In the genomic region with DNA sequence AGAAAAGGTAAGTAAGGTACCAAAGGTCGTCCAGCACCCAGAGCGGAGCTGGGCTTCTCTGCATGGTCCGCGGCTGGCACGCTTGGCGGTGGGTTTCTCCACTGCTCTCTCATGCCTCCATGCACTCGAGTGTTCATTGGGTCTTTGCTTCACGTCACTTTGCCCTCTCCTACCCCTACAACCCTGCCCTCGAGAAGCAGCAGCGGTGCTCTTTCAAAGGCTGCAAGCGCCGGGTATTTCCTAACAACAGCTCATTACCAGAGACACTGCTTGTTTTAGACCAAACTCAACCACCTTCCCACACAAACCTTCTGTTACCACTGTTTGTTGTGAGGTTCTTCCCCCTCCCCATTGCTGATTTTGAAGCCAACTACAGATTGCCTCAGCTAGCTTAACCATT, we compare ENCODE assay signal across 22 cellular contexts. TPM values are rescaled to one million over a fixed set of nuclear protein-coding genes. Genes with fewer than 3 reads are reported as not detected.
DNase-seq lines count a peak whose midpoint lies in the region; ATAC-seq, FAIRE-seq and TF ChIP-seq lines count a peak whose summit lies in the region.
"Had no signal": no experiment of that assay in that cellular context is flagged by ENCODE, and none has a peak within 500 bp of the region (broad histone marks: within the 10 kb centered on the region; RNA-seq: fewer than 3 reads in every experiment).

No MANE protein-coding gene starts in this region.

- RAD21 ChIA-PET in GM12878 (lab: Charles Lee; ENCODE audit: unreplicated experiment) = interaction anchor here (0.8 to 2.6 kb wide), 13 partner anchors 18 to 345 kb away, joined by 3 to 25 read pairs (median 5); a partner anchor contains a TSS

- TF ChIP-seq POLR2A in GM12878 (IDR thresholded peaks at IDR 0.05; ENCODE audit: low read depth, low read length) (no peak), suprapubic skin (IDR thresholded peaks at IDR 0.05) (no peak)

- H3K4me2 ChIP-seq in GM12878 (ENCODE audit: control insufficient read depth, insufficient read depth) = peak overlapping the region; percentile 79; the same call in 1 of the 2 replicates
- H3K4me2 ChIP-seq: neural progenitor cell had no signal

- BruUV-seq in GM12878 (replicated peaks; lab: Mats Ljungman, UMichigan) = no TSS peak

- in situ Hi-C loops in GM12878 (cut with MboI) = no loop called here

- H3K79me2 ChIP-seq in GM12878 (ENCODE audit: control insufficient read depth, insufficient read depth, low read length) = peaks cover 30% of the 10 kb centered on the region

- TF ChIP-seq CTCF in GM20000 (IDR thresholded peaks at IDR 0.05; ENCODE audit: extremely low read depth, missing control alignments) (no peak), GM12878 (IDR thresholded peaks at IDR 0.05 in 2 of 3, conservative IDR thresholded peaks at IDR 0.05 in 1 of 3; ENCODE audit: control insufficient read depth in 2 of 3, extremely low read depth in 1 of 3, insufficient read depth in 1 of 3, low read depth in 3 of 3, low read length in 3 of 3) (no peak), suprapubic skin (IDR thresholded peaks at IDR 0.05) (no peak)

- H3K36me3 Mint-ChIP-seq in activated naive CD4-positive, alpha-beta T cell treated with anti-CD3 and anti-CD28 coated beads, Interleukin-2, amount 50 U/mL, for 24 hours = peaks cover 11% of the 10 kb centered on the region
- H3K36me3 Mint-ChIP-seq in activated naive CD4-positive, alpha-beta T cell treated with anti-CD3 and anti-CD28 coated beads, Interleukin-2, amount 10 ng/mL, durations not matched to agents 7 days and 5 days = peaks cover 14% of the 10 kb centered on the region

- POLR2A ChIA-PET in GM12878 (lab: Charles Lee) = interaction anchor here (0.6 to 3.2 kb wide), 10 partner anchors 10 to 93 kb away, joined by 3 to 26 read pairs (median 4); a partner anchor contains a TSS

- peaks cover 34% of the 10 kb centered on the region for H3K4me1 Mint-ChIP-seq in activated naive CD4-positive, alpha-beta T cell treated with anti-CD3 and anti-CD28 coated beads, Interleukin-2, amount 50 U/mL, for 24 hours
- H3K4me1 Mint-ChIP-seq in activated naive CD4-positive, alpha-beta T cell treated with anti-CD3 and anti-CD28 coated beads, Interleukin-2, amount 10 ng/mL, durations not matched to agents 7 days and 5 days = no peaks in the 10 kb centered on the region

- H3K4me1 ChIP-seq in GM12878 (ENCODE audit: control insufficient read depth, insufficient read depth, low read length) = peaks cover 65% of the 10 kb centered on the region
- peaks cover 26% of the 10 kb centered on the region for H3K4me1 ChIP-seq in suprapubic skin
- H3K4me1 ChIP-seq: Caco-2, neural progenitor cell had no signal

- no peak overlapping the region for H2AFZ ChIP-seq in GM12878 (ENCODE audit: control insufficient read depth, low read depth, low read length)
- H2AFZ ChIP-seq: neural progenitor cell had no signal

- ATAC-seq in GM12878 = peak; percentile 84
- no peak for ATAC-seq in HG03460 (IDR thresholded peaks at IDR 0.05; ENCODE audit: unreplicated experiment)
- ATAC-seq in HG03045 (IDR thresholded peaks at IDR 0.05; ENCODE audit: unreplicated experiment) = no peak
- ATAC-seq: right cardiac atrium had no signal

- H3K4me3 ChIP-seq in GM12878 (no peak overlapping the region; the same call in 1 of the 2 replicates), suprapubic skin (no peak overlapping the region)
- H3K4me3 ChIP-seq: lung, neural progenitor cell had no signal

- peak overlapping the region; percentile 65 for H3K27ac Mint-ChIP-seq in activated naive CD4-positive, alpha-beta T cell treated with anti-CD3 and anti-CD28 coated beads, Interleukin-2, amount 50 U/mL, for 24 hours
- H3K27ac Mint-ChIP-seq in activated naive CD4-positive, alpha-beta T cell treated with anti-CD3 and anti-CD28 coated beads, Interleukin-2, amount 10 ng/mL, durations not matched to agents 7 days and 5 days = no peak overlapping the region
- H3K27ac Mint-ChIP-seq: activated naive CD4-positive, alpha-beta T cell treated with anti-CD3 and anti-CD28 coated beads for 36 hours; HFFc6; neural progenitor cell had no signal

- under 1% methylated on average over 12 of the region's 12 CpGs for WGBS in GM12878 (ENCODE audit: insufficient coverage, insufficient replicate concordance, low lambda C conversion rate, missing lambda C conversion rate)
- 69% methylated on average over 12 of the region's 12 CpGs for WGBS in suprapubic skin

- no peaks in the 10 kb centered on the region; the same call in 1 of the 2 replicates for H4K20me1 ChIP-seq in GM12878 (ENCODE audit: control insufficient read depth, insufficient read depth)

- SMC1A ChIA-PET in GM12878 (lab: Charles Lee; ENCODE audit: uncharacterized antibody, unreplicated experiment) = interaction anchor here (0.8 to 4.7 kb wide), 9 partner anchors 10 to 1017 kb away, joined by 3 to 35 read pairs (median 5); a partner anchor contains a TSS

- CTCF ChIA-PET in activated naive CD4-positive, alpha-beta T cell treated with anti-CD3 and anti-CD28 coated beads, Interleukin-2, amount 10 ng/mL, durations not matched to agents 7 days and 5 days (lab: Charles Lee) = interaction anchor here (1.1 kb wide), 1 partner anchor 21 kb away, joined by 3 read pairs; a partner anchor contains a TSS
- CTCF ChIA-PET in GM12878 (lab: Yijun Ruan, JAX) = interaction anchor here (0.5 to 2.6 kb wide), 10 partner anchors 9 to 590 kb away, joined by 3 to 16 read pairs (median 6); a partner anchor contains a TSS

- no peaks in the 10 kb centered on the region for H3K27me3 Mint-ChIP-seq in activated naive CD4-positive, alpha-beta T cell treated with anti-CD3 and anti-CD28 coated beads, Interleukin-2, amount 50 U/mL, for 24 hours
- peaks cover 4% of the 10 kb centered on the region for H3K27me3 Mint-ChIP-seq in activated naive CD4-positive, alpha-beta T cell treated with anti-CD3 and anti-CD28 coated beads, Interleukin-2, amount 10 ng/mL, durations not matched to agents 7 days and 5 days

- H3K9ac ChIP-seq in GM12878 (ENCODE audit: control insufficient read depth, insufficient read depth, low read length) = peak overlapping the region; percentile 42; the same call in 1 of the 2 replicates
- H3K9ac ChIP-seq: neural progenitor cell had no signal

- H3K9me3 ChIP-seq in GM12878 (replicated peaks; ENCODE audit: control insufficient read depth, insufficient read depth, low read length) (no peaks in the 10 kb centered on the region), suprapubic skin (no peaks in the 10 kb centered on the region)
- H3K9me3 ChIP-seq: Caco-2 had no signal

- no peaks in the 10 kb centered on the region for H3K27me3 ChIP-seq in GM12878 (replicated peaks in 1 of 2; ENCODE audit: control insufficient read depth in 2 of 2, insufficient read depth in 2 of 2, low read length in 1 of 2)
- no peaks in the 10 kb centered on the region for H3K27me3 ChIP-seq in suprapubic skin
- H3K27me3 ChIP-seq: neural progenitor cell had no signal

- peak; percentile 13 for FAIRE-seq in GM12878 (lab: Jason Lieb, UNC)
- FAIRE-seq: endometrium, frontal cortex, G401.6 had no signal

- no peak for TF ChIP-seq RAD21 in GM12878 (IDR thresholded peaks at IDR 0.05; ENCODE audit: insufficient read depth, low read depth, low read length)

- intact Hi-C loops in GM12878 (cut with micrococcal nuclease; ENCODE audit: unreplicated experiment) = loop anchor here (2.0 kb wide), 1 partner anchor 34 kb away; a partner anchor contains a TSS

- H3K27ac ChIP-seq in GM12878 (ENCODE audit: control insufficient read depth, insufficient read depth) (peak overlapping the region; percentile 91), suprapubic skin (peak overlapping the region; percentile 60)
- H3K27ac ChIP-seq: neural progenitor cell had no signal

- DNase-seq in activated naive CD4-positive, alpha-beta T cell treated with anti-CD3 and anti-CD28 coated beads, Interleukin-2, amount 10 ng/mL, durations not matched to agents 7 days and 5 days = no peak
- DNase-seq in GM20000 (ENCODE audit: low spot score) = peak; percentile 58
- DNase-seq in GM12878 (ENCODE audit: low read depth, low spot score) = peak; percentile 81
- DNase-seq in suprapubic skin (ENCODE audit: low spot score in 2 of 2) = no peak
- DNase-seq in stimulated activated CD4-positive, alpha-beta T cell treated with anti-CD3 and anti-CD28 coated beads, Interleukin-4, amount 100 ng/mL, for 4 hours = no peak
- DNase-seq: activated CD4-positive, alpha-beta T cell treated with anti-CD3 and anti-CD28 coated beads, Interleukin-2, amount 50 U/mL, for 48 hours; activated naive CD4-positive, alpha-beta T cell treated with anti-CD3 and anti-CD28 coated beads for 36 hours; Caco-2; HFFc6; NCI-H1092; NCI-H2171; right cardiac atrium; Right ventricle myocardium superior; T-helper 9 cell had no signal

- peaks cover 0 to 14% of the 10 kb centered on the region in 2 experiments; a peak in 3 of 4 replicates for H3K36me3 ChIP-seq in GM12878 (ENCODE audit: control insufficient read depth in 2 of 2, insufficient read depth in 2 of 2, low read length in 1 of 2)
- H3K36me3 ChIP-seq in suprapubic skin = peaks cover 24% of the 10 kb centered on the region
- H3K36me3 ChIP-seq: neural progenitor cell had no signal

- no peaks in the 10 kb centered on the region for H3K9me3 Mint-ChIP-seq in activated naive CD4-positive, alpha-beta T cell treated with anti-CD3 and anti-CD28 coated beads, Interleukin-2, amount 50 U/mL, for 24 hours
- H3K9me3 Mint-ChIP-seq in activated naive CD4-positive, alpha-beta T cell treated with anti-CD3 and anti-CD28 coated beads, Interleukin-2, amount 10 ng/mL, durations not matched to agents 7 days and 5 days = no peaks in the 10 kb centered on the region
- H3K9me3 Mint-ChIP-seq: activated naive CD4-positive, alpha-beta T cell treated with anti-CD3 and anti-CD28 coated beads for 36 hours; HFFc6; neural progenitor cell had no signal

- H3K4me3 Mint-ChIP-seq in activated naive CD4-positive, alpha-beta T cell treated with anti-CD3 and anti-CD28 coated beads, Interleukin-2, amount 50 U/mL, for 24 hours = no peak overlapping the region
- H3K4me3 Mint-ChIP-seq in activated naive CD4-positive, alpha-beta T cell treated with anti-CD3 and anti-CD28 coated beads, Interleukin-2, amount 10 ng/mL, durations not matched to agents 7 days and 5 days = no peak overlapping the region
- H3K4me3 Mint-ChIP-seq: activated naive CD4-positive, alpha-beta T cell treated with anti-CD3 and anti-CD28 coated beads for 36 hours; HFFc6; neural progenitor cell had no signal

- TF ChIP-seq EP300 in GM12878 (IDR thresholded peaks at IDR 0.05; ENCODE audit: borderline replicate concordance in 1 of 2, control insufficient read depth in 1 of 2, low read depth in 2 of 2, low read length in 2 of 2) = peak; percentile 59 to 79; a peak in 3 of 4 replicates
- no peak for TF ChIP-seq EP300 in suprapubic skin (IDR thresholded peaks at IDR 0.05)

RNA-seq across cellular contexts. Expression of a gene that starts 21.5 kb away (rescaled TPM):
- 16.0 and 16.2 TPM in 2 replicates for total RNA-seq in GM12878 (2013; cell fraction: nucleolus; rRNA removed)
- 3.8 and 4.2 TPM in 2 replicates for total RNA-seq in GM12878 (2014; rRNA removed)
- 4.1 and 4.5 TPM in 2 replicates for total RNA-seq in GM12878 (2014; rRNA removed; fragmentation: Illumina TruSeq; extraction: Trizol)
- total RNA-seq in GM12878 (2021) = 5.3 and 5.5 TPM in 2 replicates
- polyA plus RNA-seq in GM12878 (2011; ENCODE audit: low read depth) = 2.3 TPM
- polyA plus RNA-seq in GM12878 (2011; rRNA removed) = 11.3 and 13.1 TPM in 2 replicates
- polyA plus RNA-seq in GM12878 (2011; cell fraction: cytosol; rRNA removed) = 5.4 and 6.0 TPM in 2 replicates
- polyA plus RNA-seq in GM12878 (2011; cell fraction: nucleus; rRNA removed) = 7.8 and 11.0 TPM in 2 replicates
- polyA plus RNA-seq in GM12878 (2012) = 2.9 and 3.6 TPM in 2 replicates
- 4.4 and 4.5 TPM in 2 replicates for polyA plus RNA-seq in GM12878 (2014; fragmentation: Illumina TruSeq; extraction: Trizol)
- polyA plus RNA-seq in GM12878 (2014; fragmentation: Nextera tagmentation; extraction: Ambion mirVana) = 1 to 10 TPM in 1 of 2 experiments, under 1 TPM in 1; 0.71 to 2.2 TPM
- 3.7 and 4.5 TPM in 2 replicates for polyA plus RNA-seq in GM12878 (2014; rRNA removed)
- polyA plus RNA-seq in GM12878 (2016; fragmentation: Nextera tagmentation; extraction: Ambion mirVana) = 1 to 10 TPM; 1.6 to 2.1 TPM
- 12.4 and 14.7 TPM in 2 replicates for polyA minus RNA-seq in GM12878 (2011; rRNA and poly(A)+ RNA removed)
- 3.9 and 4.5 TPM in 2 replicates for polyA minus RNA-seq in GM12878 (2011; cell fraction: cytosol; rRNA and poly(A)+ RNA removed)
- polyA minus RNA-seq in GM12878 (2011; cell fraction: nucleus; rRNA and poly(A)+ RNA removed) = 5.9 and 7.5 TPM in 2 replicates
- 10 to 100 TPM; 10.8 to 15.9 (median 13.0) TPM for total RNA-seq in suprapubic skin

RNA-seq across cellular contexts. Expression of a gene that starts 34.1 kb away (rescaled TPM):
- 22.0 and 22.3 TPM in 2 replicates for total RNA-seq in GM12878 (2013; cell fraction: nucleolus; rRNA removed)
- total RNA-seq in GM12878 (2014; rRNA removed) (7.4 and 8.4 TPM in 2 replicates), GM12878 (2014; rRNA removed; fragmentation: Illumina TruSeq; extraction: Trizol) (8.2 and 9.4 TPM in 2 replicates), GM12878 (2021) (12.9 and 16.4 TPM in 2 replicates), suprapubic skin (10 to 100 TPM; 21.2 to 46.1 (median 32.2) TPM)
- polyA plus RNA-seq in GM12878 (2011; ENCODE audit: low read depth) = 8.0 TPM
- polyA plus RNA-seq in GM12878 (2011; rRNA removed) (19.3 and 24.7 TPM in 2 replicates), GM12878 (2014; fragmentation: Illumina TruSeq; extraction: Trizol) (6.9 and 10.1 TPM in 2 replicates), GM12878 (2014; fragmentation: Nextera tagmentation; extraction: Ambion mirVana) (1 to 10 TPM; 2.4 to 5.3 TPM), GM12878 (2014; rRNA removed) (5.9 and 8.0 TPM in 2 replicates), GM12878 (2016; fragmentation: Nextera tagmentation; extraction: Ambion mirVana) (10 to 100 TPM; 10.2 to 10.5 TPM)
- polyA plus RNA-seq in GM12878 (2011; cell fraction: cytosol; rRNA removed) = 6.8 and 10.4 TPM in 2 replicates
- polyA plus RNA-seq in GM12878 (2011; cell fraction: nucleus; rRNA removed) = 5.7 and 7.4 TPM in 2 replicates
- polyA plus RNA-seq in GM12878 (2012) = 7.6 and 10.2 TPM in 2 replicates
- 10.1 and 15.1 TPM in 2 replicates for polyA minus RNA-seq in GM12878 (2011; rRNA and poly(A)+ RNA removed)
- 5.7 and 15.5 TPM in 2 replicates for polyA minus RNA-seq in GM12878 (2011; cell fraction: cytosol; rRNA and poly(A)+ RNA removed)
- polyA minus RNA-seq in GM12878 (2011; cell fraction: nucleus; rRNA and poly(A)+ RNA removed) = 3.5 and 5.3 TPM in 2 replicates

Comparison
In these comparisons a context has a peak if more than half of its experiments do, and no peak if none do; other contexts are left out.
1. DNase-seq: peak in GM20000 (single experiment) and GM12878 (single experiment); none in activated naive CD4-positive, alpha-beta T cell treated with anti-CD3 and anti-CD28 coated beads, Interleukin-2, amount 10 ng/mL, durations not matched to agents 7 days and 5 days (single experiment), suprapubic skin (0 of 2) and stimulated activated CD4-positive, alpha-beta T cell treated with anti-CD3 and anti-CD28 coated beads, Interleukin-4, amount 100 ng/mL, for 4 hours (0 of 2).